1 cellular context compared by ENCODE assay signal in the genomic region with DNA sequence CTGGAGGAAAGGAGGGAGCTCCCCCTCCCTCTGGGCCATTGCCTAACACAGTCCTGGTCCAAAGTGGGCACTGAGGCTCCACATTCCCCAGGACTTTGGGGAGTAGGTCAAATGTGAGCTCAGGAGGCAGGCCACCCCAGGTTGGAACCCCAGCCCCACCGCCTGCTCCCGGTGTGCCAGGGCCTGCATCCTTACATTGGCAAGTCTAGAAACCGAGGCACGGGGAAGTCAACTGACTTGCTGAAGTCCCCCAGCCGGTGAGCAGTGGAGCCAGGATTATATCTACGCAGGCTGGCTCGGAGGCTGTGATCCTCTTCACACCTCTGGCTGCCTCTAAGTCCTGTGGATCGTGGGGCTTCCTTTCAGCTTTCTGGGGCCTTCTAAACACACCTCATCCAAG.
TF ChIP-seq lines count a peak whose summit lies in the region.

No MANE protein-coding gene starts in this region.

TF ChIP-seq in H1, 55 proteins besides CTCF, POLR2A, EP300 and RAD21:
- TF ChIP-seq ATF3 (IDR thresholded peaks at IDR 0.05; ENCODE audit: insufficient read depth, low read depth, low read length) (no peak), PHF8 (conservative IDR thresholded peaks at IDR 0.05; ENCODE audit: low read depth, low read length) (no peak), NRF1 (IDR thresholded peaks at IDR 0.05; ENCODE audit: low read depth, low read length) (no peak), CHD2 (IDR thresholded peaks at IDR 0.05; ENCODE audit: low read length) (no peak), JUND (IDR thresholded peaks at IDR 0.05; ENCODE audit: low read length) (no peak), RXRA (IDR thresholded peaks at IDR 0.05; ENCODE audit: insufficient read depth, low read depth, low read length) (no peak), GTF2F1 (IDR thresholded peaks at IDR 0.05; ENCODE audit: borderline replicate concordance, low read depth, low read length) (no peak), HDAC2 (IDR thresholded peaks at IDR 0.05; ENCODE audit: borderline replicate concordance in 1 of 2, low read depth in 2 of 2, low read length in 2 of 2) (no peak)
